ENCODE assay signal across 8 cellular contexts in the genomic region with DNA sequence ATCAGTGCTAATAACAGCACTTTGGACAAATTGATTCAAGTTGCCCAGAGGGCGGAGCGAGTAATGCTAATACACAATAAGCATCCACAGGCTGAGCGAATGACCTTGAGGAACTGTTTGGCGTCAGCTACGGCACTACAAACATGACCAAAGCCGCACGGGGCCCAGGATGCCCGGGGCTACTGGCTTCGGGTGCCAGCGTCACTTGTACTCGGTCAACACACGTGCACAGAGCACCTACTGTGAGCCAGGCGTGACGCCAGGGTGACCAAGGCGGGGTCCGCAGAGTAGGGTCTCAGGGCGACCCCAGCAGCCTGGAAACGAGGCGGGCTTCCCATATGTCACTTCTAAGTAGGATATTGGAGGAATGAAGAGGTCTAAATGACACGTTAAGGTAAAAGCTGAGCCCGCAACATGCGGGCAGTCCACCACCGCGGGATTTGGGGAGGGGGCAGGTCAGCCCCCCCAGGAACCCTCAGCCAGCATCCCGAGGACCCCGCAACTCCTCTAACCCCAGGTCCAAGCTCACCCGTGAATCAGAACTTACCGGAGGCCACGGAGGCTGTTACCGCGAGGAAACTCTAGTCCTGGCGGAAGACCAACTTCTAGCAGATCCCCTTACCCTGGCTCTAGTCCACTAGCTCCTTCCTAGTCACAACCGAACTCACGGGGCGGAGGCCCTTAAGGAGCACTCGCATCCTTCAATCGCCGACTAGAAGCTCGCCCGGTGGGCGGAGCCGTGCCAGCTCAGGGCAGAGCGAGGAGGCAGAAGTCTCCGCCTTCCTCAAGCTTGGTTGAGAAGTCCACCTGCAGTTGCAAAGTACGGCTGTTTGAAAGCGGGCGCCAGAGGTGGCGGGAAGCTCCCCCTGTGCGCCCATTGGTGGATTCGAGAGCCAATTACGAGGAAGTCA. TPM values are rescaled to one million over a fixed set of nuclear protein-coding genes. Genes with fewer than 3 reads are reported as not detected.
DNase-seq lines count a peak whose midpoint lies in the region; ATAC-seq and TF ChIP-seq lines count a peak whose summit lies in the region.

A gene with protein sequence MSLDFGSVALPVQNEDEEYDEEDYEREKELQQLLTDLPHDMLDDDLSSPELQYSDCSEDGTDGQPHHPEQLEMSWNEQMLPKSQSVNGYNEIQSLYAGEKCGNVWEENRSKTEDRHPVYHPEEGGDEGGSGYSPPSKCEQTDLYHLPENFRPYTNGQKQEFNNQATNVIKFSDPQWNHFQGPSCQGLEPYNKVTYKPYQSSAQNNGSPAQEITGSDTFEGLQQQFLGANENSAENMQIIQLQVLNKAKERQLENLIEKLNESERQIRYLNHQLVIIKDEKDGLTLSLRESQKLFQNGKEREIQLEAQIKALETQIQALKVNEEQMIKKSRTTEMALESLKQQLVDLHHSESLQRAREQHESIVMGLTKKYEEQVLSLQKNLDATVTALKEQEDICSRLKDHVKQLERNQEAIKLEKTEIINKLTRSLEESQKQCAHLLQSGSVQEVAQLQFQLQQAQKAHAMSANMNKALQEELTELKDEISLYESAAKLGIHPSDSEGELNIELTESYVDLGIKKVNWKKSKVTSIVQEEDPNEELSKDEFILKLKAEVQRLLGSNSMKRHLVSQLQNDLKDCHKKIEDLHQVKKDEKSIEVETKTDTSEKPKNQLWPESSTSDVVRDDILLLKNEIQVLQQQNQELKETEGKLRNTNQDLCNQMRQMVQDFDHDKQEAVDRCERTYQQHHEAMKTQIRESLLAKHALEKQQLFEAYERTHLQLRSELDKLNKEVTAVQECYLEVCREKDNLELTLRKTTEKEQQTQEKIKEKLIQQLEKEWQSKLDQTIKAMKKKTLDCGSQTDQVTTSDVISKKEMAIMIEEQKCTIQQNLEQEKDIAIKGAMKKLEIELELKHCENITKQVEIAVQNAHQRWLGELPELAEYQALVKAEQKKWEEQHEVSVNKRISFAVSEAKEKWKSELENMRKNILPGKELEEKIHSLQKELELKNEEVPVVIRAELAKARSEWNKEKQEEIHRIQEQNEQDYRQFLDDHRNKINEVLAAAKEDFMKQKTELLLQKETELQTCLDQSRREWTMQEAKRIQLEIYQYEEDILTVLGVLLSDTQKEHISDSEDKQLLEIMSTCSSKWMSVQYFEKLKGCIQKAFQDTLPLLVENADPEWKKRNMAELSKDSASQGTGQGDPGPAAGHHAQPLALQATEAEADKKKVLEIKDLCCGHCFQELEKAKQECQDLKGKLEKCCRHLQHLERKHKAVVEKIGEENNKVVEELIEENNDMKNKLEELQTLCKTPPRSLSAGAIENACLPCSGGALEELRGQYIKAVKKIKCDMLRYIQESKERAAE (N-terminal part only) (minus strand): TSS at position 656 of the 911 bp plus-strand sequence. CDS start 5,420 bp downstream, outside the sequence.

- DNase-seq in GM10266 (ENCODE audit: extremely low spot score) = peak; percentile 86
- peak; percentile 97 for DNase-seq in NCI-H1092 treated with DMSO at 0.1 percent for 48 hours (lab: John Stamatoyannopoulos, UW)
- DNase-seq in activated naive CD4-positive, alpha-beta T cell treated with anti-CD3 and anti-CD28 coated beads, Interleukin-2, amount 50 U/mL, for 16 hours = peak; percentile 99
- DNase-seq in glomerular endothelial cell (ENCODE audit: extremely low read depth, low read depth, low spot score) = peak; percentile 99
- DNase-seq in occipital lobe (lab: John Stamatoyannopoulos, UW) = peak; percentile 97
- peak; percentile 99 for DNase-seq in testis

- WGBS in testis, 2 donors = 0 to 1% methylated on average over 30 to 49 of the region's 51 CpGs

- peak within 1 kb of the TSS; percentile 74 to 84 for H3K4me3 ChIP-seq in testis

- TF ChIP-seq CTCF in GM10266 (IDR thresholded peaks at IDR 0.05; ENCODE audit: control insufficient read depth, insufficient read depth, low read depth, missing control alignments) (no peak), testis (IDR thresholded peaks at IDR 0.05) (peak in 1 of 3 experiments; percentile 15)

- intact Hi-C loops in testis (cut with DNase I; ENCODE audit: low total_unique reads) = no loop called here

- H3K27ac ChIP-seq in testis = peak within 1 kb of the TSS; percentile 38 to 53

- no peaks in the 10 kb centered on the region for H3K27me3 ChIP-seq in testis

- peak; percentile 97 for ATAC-seq in HG02623 (IDR thresholded peaks at IDR 0.05; ENCODE audit: unreplicated experiment)
- peak; percentile 99 for ATAC-seq in SK-N-SH treated with all-trans-retinoic acid at 6 μM for 48 hours

- no peaks in the 10 kb centered on the region for H3K4me1 ChIP-seq in testis

- H3K36me3 ChIP-seq in testis (ENCODE audit: low read depth, missing control alignments) = no peaks in the 10 kb centered on the region

- H3K9me3 ChIP-seq in testis = no peaks in the 10 kb centered on the region

- TF ChIP-seq POLR2A in testis (IDR thresholded peaks at IDR 0.05) = no peak

TF ChIP-seq in SK-N-SH treated with all-trans-retinoic acid at 6 μM for 48 hours, 23 proteins besides CTCF, POLR2A, EP300 and RAD21:
- TF ChIP-seq ARNTL (CRISPR knock-in tag; IDR thresholded peaks at IDR 0.05; ENCODE audit: borderline replicate concordance, low read depth) = no peak
- no peak for TF ChIP-seq ZFP30 (CRISPR knock-in tag; IDR thresholded peaks at IDR 0.05)
- TF ChIP-seq ZC3H10 (CRISPR knock-in tag; IDR thresholded peaks at IDR 0.05) = no peak
- no peak for TF ChIP-seq ISL1 (CRISPR knock-in tag; IDR thresholded peaks at IDR 0.05)
- TF ChIP-seq CSDC2 (CRISPR knock-in tag; IDR thresholded peaks at IDR 0.05) = no peak
- TF ChIP-seq CREB5 (CRISPR knock-in tag; IDR thresholded peaks at IDR 0.05; ENCODE audit: low read depth) = no peak

RNA-seq across cellular contexts. Expression of the gene that starts here (rescaled TPM):
- total RNA-seq in glomerular endothelial cell (3.7 and 3.9 TPM in 2 replicates), occipital lobe (2.7 TPM), testis (10 to 100 TPM; 34.7 to 66.3 TPM)
- polyA plus RNA-seq in testis (ENCODE audit: insufficient read depth, low read depth, low replicate concordance) = 11.5 TPM

Comparison
In these comparisons a context has a peak if more than half of its experiments do, and no peak if none do; other contexts are left out.
1. Peak in every context shown above with its lines: DNase-seq, ATAC-seq, H3K4me3 ChIP-seq and H3K27ac ChIP-seq.